Comparison of ENCODE assay signal across 23 cellular contexts in the genomic region with DNA sequence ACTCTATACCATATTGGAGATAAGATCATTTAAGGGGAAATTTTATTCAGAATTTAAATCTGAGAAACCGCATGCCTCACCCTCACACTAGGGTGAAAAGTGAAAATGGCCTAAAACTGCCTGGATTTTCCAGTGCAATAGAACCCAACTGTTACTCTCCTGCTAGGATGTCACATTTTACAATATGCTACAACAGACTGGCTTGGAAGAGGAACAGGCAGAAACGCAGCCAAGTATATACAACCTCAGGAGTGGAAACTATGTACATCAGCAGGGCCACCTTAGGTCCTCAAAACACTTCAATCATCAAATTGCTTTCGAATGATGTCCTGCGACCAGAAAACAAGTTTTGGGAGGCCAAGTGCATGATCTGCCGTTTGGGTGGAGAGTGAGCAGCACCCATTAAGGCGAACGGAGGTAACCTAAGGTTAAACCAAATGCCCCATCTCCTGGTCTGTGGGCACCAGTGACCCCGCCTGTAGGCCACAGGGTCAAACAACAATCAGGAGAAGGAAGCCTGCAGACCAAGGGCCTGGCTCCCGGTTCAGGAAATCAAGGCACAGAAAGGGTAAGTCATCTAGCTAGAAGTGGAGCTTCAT. TPM values are rescaled to one million over a fixed set of nuclear protein-coding genes. Genes with fewer than 3 reads are reported as not detected.
"Had no signal": no experiment of that assay in that cellular context is flagged by ENCODE, and none has a peak within 500 bp of the region (broad histone marks: within the 10 kb centered on the region; RNA-seq: fewer than 3 reads in every experiment).

No MANE protein-coding gene starts in this region.

- H3K4me3 Mint-ChIP-seq: activated CD4-positive, alpha-beta memory T cell treated with anti-CD3 and anti-CD28 coated beads, Interleukin-2, amount 10 ng/mL, durations not matched to agents 7 days and 5 days; activated naive CD8-positive, alpha-beta T cell treated with anti-CD3 and anti-CD28 coated beads, Interleukin-2, amount 10 ng/mL, durations not matched to agents 7 days and 5 days; activated T-cell treated with anti-CD3 and anti-CD28 coated beads, Interleukin-2, amount 50 U/mL, for 24 hours; effector memory CD8-positive, alpha-beta T cell; mesothelial cell of epicardium; natural killer cell treated with Interleukin-12 subunit alpha and Interleukin-12 subunit beta and Interleukin-15 and Interleukin-18, amount 100 ng/mL, for 72 hours had no signal

- H3K4me3 ChIP-seq: lung, sigmoid colon, spleen, tibial nerve had no signal

- H3K27ac ChIP-seq: spleen, tibial nerve had no signal

- H3K36me3 ChIP-seq: sigmoid colon, spleen, tibial nerve had no signal

- H3K27me3 ChIP-seq: sigmoid colon, spleen, tibial nerve had no signal

- H3K27ac Mint-ChIP-seq: activated CD4-positive, alpha-beta memory T cell treated with anti-CD3 and anti-CD28 coated beads, Interleukin-2, amount 10 ng/mL, durations not matched to agents 7 days and 5 days; activated naive CD8-positive, alpha-beta T cell treated with anti-CD3 and anti-CD28 coated beads, Interleukin-2, amount 10 ng/mL, durations not matched to agents 7 days and 5 days; activated T-cell treated with anti-CD3 and anti-CD28 coated beads, Interleukin-2, amount 50 U/mL, for 24 hours; activated T-helper 2 cell treated with anti-CD3 and anti-CD28 coated beads, Interferon-gamma antibody, Interleukin-2, Interleukin-4, amounts not matched to agents 10 μg/mL and 5 μg/mL and 100 μg/mL, durations not matched to agents 14 hours and 24 hours and 36 hours; effector memory CD8-positive, alpha-beta T cell; mesothelial cell of epicardium; natural killer cell treated with Interleukin-12 subunit alpha and Interleukin-12 subunit beta and Interleukin-15 and Interleukin-18, amount 100 ng/mL, for 72 hours had no signal

- H3K9me3 Mint-ChIP-seq: activated CD4-positive, alpha-beta memory T cell treated with anti-CD3 and anti-CD28 coated beads, Interleukin-2, amount 10 ng/mL, durations not matched to agents 7 days and 5 days; activated naive CD8-positive, alpha-beta T cell treated with anti-CD3 and anti-CD28 coated beads, Interleukin-2, amount 10 ng/mL, durations not matched to agents 7 days and 5 days; activated T-cell treated with anti-CD3 and anti-CD28 coated beads, Interleukin-2, amount 50 U/mL, for 24 hours; activated T-helper 2 cell treated with anti-CD3 and anti-CD28 coated beads, Interferon-gamma antibody, Interleukin-2, Interleukin-4, amounts not matched to agents 10 μg/mL and 5 μg/mL and 100 μg/mL, durations not matched to agents 14 hours and 24 hours and 36 hours; effector memory CD8-positive, alpha-beta T cell; mesothelial cell of epicardium; natural killer cell treated with Interleukin-12 subunit alpha and Interleukin-12 subunit beta and Interleukin-15 and Interleukin-18, amount 100 ng/mL, for 72 hours had no signal

- H3K36me3 Mint-ChIP-seq: activated naive CD8-positive, alpha-beta T cell treated with anti-CD3 and anti-CD28 coated beads, Interleukin-2, amount 10 ng/mL, durations not matched to agents 7 days and 5 days; mesothelial cell of epicardium; natural killer cell treated with Interleukin-12 subunit alpha and Interleukin-12 subunit beta and Interleukin-15 and Interleukin-18, amount 100 ng/mL, for 72 hours had no signal

- DNase-seq: activated CD4-positive, alpha-beta memory T cell treated with anti-CD3 and anti-CD28 coated beads, Interleukin-2, amount 10 ng/mL, durations not matched to agents 7 days and 5 days; activated CD4-positive, CD25-positive, alpha-beta regulatory T cell; activated naive CD4-positive, alpha-beta T cell treated with Interleukin-2 at 50 U/mL for 16 hours; activated naive CD8-positive, alpha-beta T cell treated with anti-CD3 and anti-CD28 coated beads, Interleukin-2, amount 10 ng/mL, durations not matched to agents 7 days and 5 days; activated T-cell treated with anti-CD3 and anti-CD28 coated beads, Interleukin-2, amount 50 U/mL, for 24 hours; amygdala; dermis blood vessel endothelial cell; effector memory CD8-positive, alpha-beta T cell; foreskin fibroblast; glutamatergic neuron; hippocampal formation; sigmoid colon; spleen; stimulated activated CD8-positive, alpha-beta memory T cell treated with anti-CD3 and anti-CD28 coated beads, Interleukin-4, amount 100 ng/mL, for 48 hours; stimulated activated naive CD4-positive, alpha-beta T cell; T-helper 1 cell; T-helper 9 cell had no signal

- ATAC-seq: effector memory CD8-positive, alpha-beta T cell; natural killer cell treated with Interleukin-12 subunit alpha and Interleukin-12 subunit beta and Interleukin-15 and Interleukin-18, amount 100 ng/mL, for 72 hours had no signal

- H3K27me3 Mint-ChIP-seq: activated T-cell treated with anti-CD3 and anti-CD28 coated beads, Interleukin-2, amount 50 U/mL, for 24 hours; effector memory CD8-positive, alpha-beta T cell; natural killer cell treated with Interleukin-12 subunit alpha and Interleukin-12 subunit beta and Interleukin-15 and Interleukin-18, amount 100 ng/mL, for 72 hours had no signal

- H3K9me3 ChIP-seq: sigmoid colon, tibial nerve had no signal

RNA-seq across cellular contexts. Expression of gene CLIC6, which starts 58.7 kb away (rescaled TPM):
- total RNA-seq: dermis blood vessel endothelial cell had no signal
- polyA plus RNA-seq: keratinocyte had no signal
